In genomic region chr15:80773792-80774352, GRCh38 we compare ENCODE assay signal across 20 cellular contexts. TPM values are rescaled to one million over a fixed set of nuclear protein-coding genes. Genes with fewer than 3 reads are reported as not detected.
DNase-seq lines count a peak whose midpoint lies in the region; ATAC-seq and TF ChIP-seq lines count a peak whose summit lies in the region.
"Had no signal": no experiment of that assay in that cellular context is flagged by ENCODE, and none has a peak within 500 bp of the region (broad histone marks: within the 10 kb centered on the region; RNA-seq: fewer than 3 reads in every experiment).

No MANE protein-coding gene starts in this region.

- no peak overlapping the region for H3K27ac Mint-ChIP-seq in activated naive CD4-positive, alpha-beta T cell treated with anti-CD3 and anti-CD28 coated beads, Interleukin-2, amount 10 ng/mL, durations not matched to agents 7 days and 5 days
- H3K27ac Mint-ChIP-seq: CD4-positive, CD25-positive, alpha-beta regulatory T cell; H9 had no signal

- peak overlapping the region; percentile 31; the same call in 1 of the 2 replicates for H3K4ac ChIP-seq in IMR-90 (ENCODE audit: low read depth, low read length)
- no peak overlapping the region for H3K4ac ChIP-seq in mesenchymal stem cell (ENCODE audit: low read depth in 1 of 2, low read length in 2 of 2)

- H2AFZ ChIP-seq in IMR-90 (replicated peaks; ENCODE audit: low read length, poor library complexity) = no peak overlapping the region
- H2AFZ ChIP-seq in mesenchymal stem cell (ENCODE audit: low read depth, low read length) = no peak overlapping the region

- H3K27me3 ChIP-seq in IMR-90 (ENCODE audit: control insufficient read depth, insufficient read depth, low read length) (no peaks in the 10 kb centered on the region), brain microvascular endothelial cell (replicated peaks) (no peaks in the 10 kb centered on the region), mesenchymal stem cell (ENCODE audit: control insufficient read depth in 1 of 2, insufficient read depth in 1 of 2, low read length in 2 of 2) (peaks cover 0 to 5% of the 10 kb centered on the region in 2 experiments)

- WGBS in IMR-90 (ENCODE audit: extremely low coverage in 2 of 2, insufficient read length in 1 of 2), 2 experiments = 67% methylated on average over 3 of the region's 5 CpGs; no CpG with 5 or more reads in 1 of the 2 experiments
- 76% methylated on average over 5 of the region's 5 CpGs for WGBS in mesenchymal stem cell

- H2AK5ac ChIP-seq in IMR-90 (ENCODE audit: low read depth, low read length) = no peak overlapping the region
- no peak overlapping the region for H2AK5ac ChIP-seq in mesenchymal stem cell (ENCODE audit: low read length, severe bottlenecking)

- H3K18ac ChIP-seq in IMR-90 (ENCODE audit: low read depth, low read length) = peak overlapping the region; percentile 70
- no peak overlapping the region for H3K18ac ChIP-seq in mesenchymal stem cell (ENCODE audit: low read depth in 1 of 2, low read length in 2 of 2)

- TF ChIP-seq RAD21 in IMR-90 (IDR thresholded peaks at IDR 0.05; ENCODE audit: low read length) = no peak

- H3K79me1 ChIP-seq in IMR-90 (ENCODE audit: low read depth in 1 of 2, low read length in 2 of 2) (no peaks in the 10 kb centered on the region), mesenchymal stem cell (replicated peaks; ENCODE audit: low read length, poor library complexity, severe bottlenecking) (no peaks in the 10 kb centered on the region)

- POLR2A ChIA-PET in IMR-90 (lab: Charles Lee; ENCODE audit: unreplicated experiment) = no interaction called here

- H3K9me3 ChIP-seq in IMR-90 (ENCODE audit: control insufficient read depth, insufficient read depth, low read length) (no peaks in the 10 kb centered on the region), mesenchymal stem cell (ENCODE audit: control insufficient read depth, low read length) (no peaks in the 10 kb centered on the region)
- H3K9me3 ChIP-seq: BE2C had no signal

- intact Hi-C loops in IMR-90 (cut with micrococcal nuclease) = loop anchor here (10.0 kb wide), 2 partner anchors 289 to 459 kb away; no protein-coding TSS in a partner anchor

- H3K4me2 ChIP-seq in IMR-90 (ENCODE audit: low read depth, low read length) (no peak overlapping the region), mesenchymal stem cell (ENCODE audit: low read length, poor library complexity, severe bottlenecking) (no peak overlapping the region)

- no peak overlapping the region for H3K9ac ChIP-seq in IMR-90 (ENCODE audit: low read depth, low read length)
- peak overlapping the region; percentile 39 for H3K9ac ChIP-seq in mesenchymal stem cell (ENCODE audit: low read length)

- dilution Hi-C loops in IMR-90 (cut with HindIII; ENCODE audit: low sequenced_read_pairs, unreplicated experiment) = no loop called here

- no peak overlapping the region for H3K4me3 Mint-ChIP-seq in activated naive CD4-positive, alpha-beta T cell treated with anti-CD3 and anti-CD28 coated beads, Interleukin-2, amount 10 ng/mL, durations not matched to agents 7 days and 5 days
- H3K4me3 Mint-ChIP-seq: CD4-positive, CD25-positive, alpha-beta regulatory T cell; CD8-positive, alpha-beta memory T cell; H9 had no signal

- H3K4me1 ChIP-seq in IMR-90 (ENCODE audit: control insufficient read depth, insufficient read depth, low read length) = peaks cover 20% of the 10 kb centered on the region
- peaks cover 2% of the 10 kb centered on the region for H3K4me1 ChIP-seq in mesenchymal stem cell (ENCODE audit: control insufficient read depth, insufficient read depth, low read depth, low read length)
- H3K4me1 ChIP-seq: BE2C had no signal

- H3K27me3 Mint-ChIP-seq in activated naive CD4-positive, alpha-beta T cell treated with anti-CD3 and anti-CD28 coated beads, Interleukin-2, amount 10 ng/mL, durations not matched to agents 7 days and 5 days = peaks cover 36% of the 10 kb centered on the region

- no peaks in the 10 kb centered on the region for H3K9me3 Mint-ChIP-seq in activated naive CD4-positive, alpha-beta T cell treated with anti-CD3 and anti-CD28 coated beads, Interleukin-2, amount 10 ng/mL, durations not matched to agents 7 days and 5 days
- H3K9me3 Mint-ChIP-seq: CD4-positive, CD25-positive, alpha-beta regulatory T cell; CD8-positive, alpha-beta memory T cell; H9 had no signal

- H3K27ac ChIP-seq in IMR-90 (ENCODE audit: insufficient read depth, low read length) (no peak overlapping the region), brain microvascular endothelial cell (peak overlapping the region; percentile 13), mesenchymal stem cell (ENCODE audit: low read length, poor library complexity, severe bottlenecking) (no peak overlapping the region)

- no peak overlapping the region for H2BK12ac ChIP-seq in mesenchymal stem cell (ENCODE audit: low read length in 2 of 2)

- no peak overlapping the region for H3K4me3 ChIP-seq in IMR-90 (ENCODE audit: insufficient read depth, low read depth, low read length)
- no peak overlapping the region for H3K4me3 ChIP-seq in brain microvascular endothelial cell (ENCODE audit: low read depth, low read length)
- no peak overlapping the region for H3K4me3 ChIP-seq in mesenchymal stem cell (ENCODE audit: insufficient read depth in 1 of 2, low read depth in 1 of 2, low read length in 2 of 2)
- H3K4me3 ChIP-seq: GM12878, K562 had no signal

- H4K91ac ChIP-seq in IMR-90 (ENCODE audit: insufficient read depth, low read depth, low read length) (no peak overlapping the region), mesenchymal stem cell (ENCODE audit: low read length) (no peak overlapping the region)

- H4K20me1 ChIP-seq in IMR-90 (ENCODE audit: insufficient read depth, low read length) = no peaks in the 10 kb centered on the region

- in situ Hi-C loops in IMR-90 (cut with MboI; ENCODE audit: low sequenced_read_pairs) (no loop called here), brain microvascular endothelial cell (cut with HindIII; ENCODE audit: low pct_ligation_motif_present, low sequenced_read_pairs) (no loop called here)

- H4K8ac ChIP-seq in IMR-90 (ENCODE audit: low read depth in 2 of 2, low read length in 2 of 2) = no peak overlapping the region
- no peak overlapping the region for H4K8ac ChIP-seq in mesenchymal stem cell (ENCODE audit: low read length)

- no peak for TF ChIP-seq CTCF in IMR-90 (conservative IDR thresholded peaks at IDR 0.05; ENCODE audit: low read depth, low read length)
- no peak for TF ChIP-seq CTCF in brain microvascular endothelial cell (IDR thresholded peaks at IDR 0.05; ENCODE audit: low read depth, low read length, missing control alignments)

- no peak overlapping the region for H3K23ac ChIP-seq in IMR-90 (ENCODE audit: low read depth, low read length)
- H3K23ac ChIP-seq in mesenchymal stem cell (ENCODE audit: low read length in 2 of 2) = no peak overlapping the region

- DNase-seq in IMR-90 = no peak
- no peak for DNase-seq in brain microvascular endothelial cell
- DNase-seq in mesenchymal stem cell = no peak
- DNase-seq in activated naive CD4-positive, alpha-beta T cell treated with anti-CD3 and anti-CD28 coated beads, Interleukin-2, amount 10 ng/mL, durations not matched to agents 7 days and 5 days = no peak
- DNase-seq: ACHN; BE2C; C1 segment of cervical spinal cord; CD4-positive, CD25-positive, alpha-beta regulatory T cell; CD8-positive, alpha-beta memory T cell; DMS 273 treated with DMSO at 0.1 percent for 48 hours; DMS53; DND-41; EL; H9 had no signal

- H2BK120ac ChIP-seq in IMR-90 (ENCODE audit: low read depth, low read length) = no peak overlapping the region
- no peak overlapping the region for H2BK120ac ChIP-seq in mesenchymal stem cell (ENCODE audit: low read depth, low read length)

- H3K36me3 Mint-ChIP-seq in activated naive CD4-positive, alpha-beta T cell treated with anti-CD3 and anti-CD28 coated beads, Interleukin-2, amount 10 ng/mL, durations not matched to agents 7 days and 5 days = no peaks in the 10 kb centered on the region
- H3K36me3 Mint-ChIP-seq: CD4-positive, CD25-positive, alpha-beta regulatory T cell; CD8-positive, alpha-beta memory T cell had no signal

- no TSS peak for BruUV-seq in IMR-90 (replicated peaks; lab: Mats Ljungman, UMichigan)

- H3K14ac ChIP-seq in IMR-90 (replicated peaks; ENCODE audit: low read depth, low read length) (no peak overlapping the region), mesenchymal stem cell (ENCODE audit: low read length in 2 of 2) (no peak overlapping the region)

- CTCF ChIA-PET in IMR-90 (lab: Yijun Ruan, JAX) = interaction anchor here (0.8 to 1.8 kb wide), 2 partner anchors 206 to 318 kb away, joined by 4 to 5 read pairs; no protein-coding TSS in a partner anchor
- CTCF ChIA-PET in activated naive CD4-positive, alpha-beta T cell treated with anti-CD3 and anti-CD28 coated beads, Interleukin-2, amount 10 ng/mL, durations not matched to agents 7 days and 5 days (lab: Charles Lee) = interaction anchor here (0.9 to 7.5 kb wide), 4 partner anchors 208 to 492 kb away, joined by 5 to 91 read pairs (median 42); no protein-coding TSS in a partner anchor

- H3K9me1 ChIP-seq in IMR-90 (ENCODE audit: insufficient read depth, low read length) = no peaks in the 10 kb centered on the region

- no peak overlapping the region; the same call in 1 of the 2 replicates for H4K5ac ChIP-seq in IMR-90 (ENCODE audit: low read depth, low read length)

- H2BK5ac ChIP-seq in IMR-90 (ENCODE audit: low read depth, low read length, poor library complexity, severe bottlenecking) (no peak overlapping the region), mesenchymal stem cell (ENCODE audit: low read depth, low read length, poor library complexity, severe bottlenecking) (no peak overlapping the region)

- ATAC-seq in IMR-90 (ENCODE audit: low read depth) (no peak), HG03159 (IDR thresholded peaks at IDR 0.05; ENCODE audit: unreplicated experiment) (no peak), HG03095 (IDR thresholded peaks at IDR 0.05; ENCODE audit: unreplicated experiment) (no peak), HG03097 (IDR thresholded peaks at IDR 0.05; ENCODE audit: low FRiP score, unreplicated experiment) (no peak)
- ATAC-seq: GM12878, K562 had no signal

- no peak overlapping the region for H2AK9ac ChIP-seq in IMR-90 (replicated peaks; ENCODE audit: low read depth, low read length, poor library complexity)

- H3K4me1 Mint-ChIP-seq in activated naive CD4-positive, alpha-beta T cell treated with anti-CD3 and anti-CD28 coated beads, Interleukin-2, amount 10 ng/mL, durations not matched to agents 7 days and 5 days = peaks cover 4% of the 10 kb centered on the region
- H3K4me1 Mint-ChIP-seq: CD4-positive, CD25-positive, alpha-beta regulatory T cell; CD8-positive, alpha-beta memory T cell; H9 had no signal

- no peak overlapping the region for H2BK20ac ChIP-seq in IMR-90 (ENCODE audit: low read depth, low read length)

- H2BK15ac ChIP-seq in IMR-90 (ENCODE audit: low read depth, low read length) (no peak overlapping the region), mesenchymal stem cell (ENCODE audit: low read depth, poor library complexity, severe bottlenecking) (no peak overlapping the region)

- TF ChIP-seq POLR2A in IMR-90 (IDR thresholded peaks at IDR 0.05; ENCODE audit: low read depth, low read length) = no peak

- no peak overlapping the region for H3K56ac ChIP-seq in IMR-90 (ENCODE audit: extremely low read depth, insufficient read depth, low read length)

- H3K36me3 ChIP-seq in IMR-90 (ENCODE audit: control insufficient read depth, insufficient read depth, low read length) (no peaks in the 10 kb centered on the region), brain microvascular endothelial cell (replicated peaks) (no peaks in the 10 kb centered on the region), mesenchymal stem cell (ENCODE audit: control insufficient read depth in 1 of 2, insufficient read depth in 2 of 2, low read depth in 1 of 2, low read length in 2 of 2) (no peaks in the 10 kb centered on the region)
- H3K36me3 ChIP-seq: BE2C had no signal

RNA-seq across cellular contexts. Expression of gene CEMIP, which starts 5.3 kb away (rescaled TPM):
- 51.9 and 63.8 TPM in 2 replicates for total RNA-seq in IMR-90 (2012; rRNA removed)
- 66.9 and 78.0 TPM in 2 replicates for polyA plus RNA-seq in IMR-90 (2012; rRNA removed)
- 64.2 and 87.8 TPM in 2 replicates for polyA plus RNA-seq in IMR-90 (2012; cell fraction: cytosol; rRNA removed)
- 112 and 211 TPM in 2 replicates for polyA plus RNA-seq in IMR-90 (2012; cell fraction: nucleus; rRNA removed; ENCODE audit: low replicate concordance)
- polyA plus RNA-seq in mesenchymal stem cell (2013, experiment 1 of 2) = 4.8 TPM
- polyA plus RNA-seq in mesenchymal stem cell (2013, experiment 2 of 2) = 4.8 TPM
- total RNA-seq: CD8-positive, alpha-beta memory T cell; G401 had no signal
- polyA plus RNA-seq: CD8-positive, alpha-beta memory T cell; K562 had no signal
